In genomic region chr13:40994581-40995230, GRCh38 we compare ENCODE assay signal across 8 cellular contexts. TPM values are rescaled to one million over a fixed set of nuclear protein-coding genes. Genes with fewer than 3 reads are reported as not detected.
A peak's percentile ranks its signal among the peaks of the same experiment; 100 is the strongest.
DNase-seq lines count a peak whose midpoint lies in the region; ATAC-seq and TF ChIP-seq lines count a peak whose summit lies in the region.

No MANE protein-coding gene starts in this region.

- no peak for TF ChIP-seq CTCF in C4-2B (conservative IDR thresholded peaks at IDR 0.05)
- TF ChIP-seq CTCF in esophagus squamous epithelium (IDR thresholded peaks at IDR 0.05), result no peak

- no peak for TF ChIP-seq POLR2A in esophagus squamous epithelium (IDR thresholded peaks at IDR 0.05)

- intact Hi-C loops in esophagus squamous epithelium (cut with DNase I), result no loop called here
- intact Hi-C loops in cardiac septum (cut with DNase I), result no loop called here
- intact Hi-C loops in head of caudate nucleus (cut with DNase I), result loop anchor here (10.0 kb wide), 1 partner anchor 70 kb away; no protein-coding TSS in a partner anchor

- peaks cover 0 to 14% (median 4%) of the 10 kb centered on the region in 3 donors for H3K36me3 ChIP-seq in esophagus squamous epithelium

- H3K4me1 ChIP-seq in esophagus squamous epithelium, result peaks cover 10 to 91% (median 25%) of the 10 kb centered on the region in 3 donors

- H3K4me3 ChIP-seq in esophagus squamous epithelium, result peak overlapping the region in 3 of 4 donors; percentile 21 to 38 (median 29)

- ATAC-seq in GM19463 (IDR thresholded peaks at IDR 0.05; ENCODE audit: unreplicated experiment), result peak; percentile 78
- ATAC-seq in HG03460 (IDR thresholded peaks at IDR 0.05; ENCODE audit: unreplicated experiment), result peak; percentile 69

- no peaks in the 10 kb centered on the region for H3K9me3 ChIP-seq in esophagus squamous epithelium

- H3K27ac ChIP-seq in C4-2B (peak overlapping the region; percentile 79), esophagus squamous epithelium (peak overlapping the region; percentile 78 to 91 (median 88))

- no peaks in the 10 kb centered on the region for H3K27me3 ChIP-seq in esophagus squamous epithelium

- DNase-seq in esophagus squamous epithelium (lab: John Stamatoyannopoulos, UW) (no peak), cardiac septum (ENCODE audit: low spot score) (no peak), medulla oblongata (ENCODE audit: extremely low spot score) (no peak), head of caudate nucleus (no peak), H4 (ENCODE audit: low spot score) (no peak)

- WGBS in esophagus squamous epithelium, 2 donors, result 31% methylated on average over 6 of the region's 6 CpGs

RNA-seq across cellular contexts. Expression of gene ELF1, which starts 24.4 kb away (rescaled TPM):
- total RNA-seq in esophagus squamous epithelium (10 to 100 TPM; 61.9 to 84.5 (median 71.5) TPM), cardiac septum (36.6 TPM)
- 17.3 and 18.1 TPM in 2 replicates for total RNA-seq in H4 (2014; rRNA removed; shearing (Covaris generic))
